ENCODE assay signal across 13 cellular contexts in the genomic region with DNA sequence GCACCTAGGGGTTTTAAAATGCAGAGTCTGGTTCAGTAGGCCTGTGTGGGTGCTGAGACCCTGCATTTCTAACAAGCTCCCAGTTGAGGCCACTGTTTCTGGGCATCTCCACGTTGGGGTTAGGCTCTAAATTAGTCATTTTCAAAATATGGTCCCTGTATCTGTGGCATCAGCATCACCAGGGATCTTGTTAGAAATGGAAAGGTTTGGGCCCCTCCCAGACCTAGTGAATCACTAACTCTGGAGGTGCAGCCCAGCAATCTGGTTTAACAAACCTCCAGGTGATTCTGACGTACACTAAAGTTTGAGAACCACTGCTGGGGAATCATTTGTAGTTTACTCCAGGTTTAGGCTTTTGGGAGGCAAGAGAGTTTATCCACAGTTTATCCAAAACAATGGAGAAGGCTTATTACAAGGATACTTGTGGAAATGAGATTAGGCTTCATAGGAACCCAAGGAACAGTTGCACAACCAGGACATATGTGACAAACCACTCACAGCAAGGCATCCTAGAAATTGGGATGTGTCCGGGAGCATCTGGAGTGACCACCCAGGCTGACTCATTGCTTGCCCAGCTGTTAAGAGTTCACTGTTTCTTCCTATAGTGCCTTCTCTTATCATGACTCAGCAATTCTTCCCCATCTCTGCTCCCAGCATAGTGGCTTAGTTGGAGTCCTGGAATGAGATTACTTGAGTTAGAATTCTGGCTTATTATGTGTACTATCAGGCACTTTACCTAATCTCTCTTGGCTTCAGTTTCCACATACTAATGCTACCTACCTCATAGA.
DNase-seq lines count a peak whose midpoint lies in the region; ATAC-seq and TF ChIP-seq lines count a peak whose summit lies in the region.
"Had no signal": no experiment of that assay in that cellular context is flagged by ENCODE, and none has a peak within 500 bp of the region (broad histone marks: within the 10 kb centered on the region; RNA-seq: fewer than 3 reads in every experiment).

No MANE protein-coding gene starts in this region.

- no peaks in the 10 kb centered on the region for H3K4me1 ChIP-seq in spleen
- H3K4me1 ChIP-seq: upper lobe of right lung had no signal

- 74 to 89% (median 75%) methylated on average over 2 to 3 of the region's 3 CpGs for WGBS in spleen, 5 donors

- no peaks in the 10 kb centered on the region for H3K9me3 ChIP-seq in spleen
- H3K9me3 ChIP-seq: upper lobe of right lung had no signal

- H3K27me3 Mint-ChIP-seq in stimulated activated naive CD8-positive, alpha-beta T cell treated with anti-CD3 and anti-CD28 coated beads, Interleukin-15, amount 100 ng/mL, for 72 hours = no peaks in the 10 kb centered on the region
- H3K27me3 Mint-ChIP-seq: activated CD4-positive, alpha-beta T cell treated with anti-CD3 and anti-CD28 coated beads, Interleukin-2, amount 10 ng/mL, durations not matched to agents 7 days and 5 days; activated naive CD4-positive, alpha-beta T cell treated with anti-CD3 and anti-CD28 coated beads, Interleukin-2, amount 10 ng/mL, durations not matched to agents 7 days and 5 days; CD4-positive, CD25-positive, alpha-beta regulatory T cell had no signal

- no peak for ATAC-seq in stimulated activated naive CD8-positive, alpha-beta T cell treated with anti-CD3 and anti-CD28 coated beads, Interleukin-15, amount 100 ng/mL, for 72 hours
- ATAC-seq: upper lobe of right lung had no signal

- intact Hi-C loops in spleen (cut with DNase I; ENCODE audit: low total_unique reads) = no loop called here

- TF ChIP-seq POLR2A in spleen (IDR thresholded peaks at IDR 0.05) = no peak

- POLR2A ChIA-PET in RWPE1 (lab: Yijun Ruan, JAX; ENCODE audit: low non-redundant PET) = no interaction called here

- DNase-seq in AG20443 (ENCODE audit: low spot score) (peak; percentile 73), NCI-H524 (lab: John Stamatoyannopoulos, UW) (peak; percentile 71 to 91), dedifferentiated amniotic fluid mesenchymal stem cell (ENCODE audit: extremely low spot score) (peak; percentile 78), kidney tubule cell (ENCODE audit: low spot score) (peak; percentile 44), NCI-H128 (lab: John Stamatoyannopoulos, UW; ENCODE audit: unreplicated experiment) (no peak), spleen (no peak), RWPE1 (ENCODE audit: low spot score) (no peak)
- DNase-seq in stimulated activated naive CD8-positive, alpha-beta T cell treated with anti-CD3 and anti-CD28 coated beads, Interleukin-15, amount 100 ng/mL, for 72 hours = no peak
- DNase-seq: activated CD4-positive, alpha-beta T cell treated with anti-CD3 and anti-CD28 coated beads, Interleukin-2, amount 10 ng/mL, durations not matched to agents 7 days and 5 days; activated naive CD4-positive, alpha-beta T cell treated with anti-CD3 and anti-CD28 coated beads, Interleukin-2, amount 10 ng/mL, durations not matched to agents 7 days and 5 days; CD4-positive, CD25-positive, alpha-beta regulatory T cell; endodermal cell; upper lobe of right lung had no signal

- no peaks in the 10 kb centered on the region for H3K27me3 ChIP-seq in spleen (replicated peaks in 1 of 7)
- H3K27me3 ChIP-seq: upper lobe of right lung had no signal

- no peaks in the 10 kb centered on the region for H3K9me3 Mint-ChIP-seq in stimulated activated naive CD8-positive, alpha-beta T cell treated with anti-CD3 and anti-CD28 coated beads, Interleukin-15, amount 100 ng/mL, for 72 hours
- H3K9me3 Mint-ChIP-seq: activated CD4-positive, alpha-beta T cell treated with anti-CD3 and anti-CD28 coated beads, Interleukin-2, amount 10 ng/mL, durations not matched to agents 7 days and 5 days; activated naive CD4-positive, alpha-beta T cell treated with anti-CD3 and anti-CD28 coated beads, Interleukin-2, amount 10 ng/mL, durations not matched to agents 7 days and 5 days; endodermal cell had no signal

- H3K27ac ChIP-seq in spleen (no peak overlapping the region), RWPE1 (no peak overlapping the region)
- H3K27ac ChIP-seq: upper lobe of right lung had no signal

- no peak overlapping the region for H3K4me3 ChIP-seq in spleen
- H3K4me3 ChIP-seq: upper lobe of right lung had no signal

- CTCF ChIA-PET in RWPE1 (lab: Yijun Ruan, JAX) = interaction anchor here (0.6 kb wide), 2 partner anchors 320 to 387 kb away, joined by 4 to 5 read pairs; no protein-coding TSS in a partner anchor

- H3K4me3 Mint-ChIP-seq in stimulated activated naive CD8-positive, alpha-beta T cell treated with anti-CD3 and anti-CD28 coated beads, Interleukin-15, amount 100 ng/mL, for 72 hours = no peak overlapping the region
- H3K4me3 Mint-ChIP-seq: activated CD4-positive, alpha-beta T cell treated with anti-CD3 and anti-CD28 coated beads, Interleukin-2, amount 10 ng/mL, durations not matched to agents 7 days and 5 days; activated naive CD4-positive, alpha-beta T cell treated with anti-CD3 and anti-CD28 coated beads, Interleukin-2, amount 10 ng/mL, durations not matched to agents 7 days and 5 days; CD4-positive, CD25-positive, alpha-beta regulatory T cell; endodermal cell had no signal

- no peaks in the 10 kb centered on the region for H3K4me1 Mint-ChIP-seq in stimulated activated naive CD8-positive, alpha-beta T cell treated with anti-CD3 and anti-CD28 coated beads, Interleukin-15, amount 100 ng/mL, for 72 hours
- H3K4me1 Mint-ChIP-seq: activated CD4-positive, alpha-beta T cell treated with anti-CD3 and anti-CD28 coated beads, Interleukin-2, amount 10 ng/mL, durations not matched to agents 7 days and 5 days; activated naive CD4-positive, alpha-beta T cell treated with anti-CD3 and anti-CD28 coated beads, Interleukin-2, amount 10 ng/mL, durations not matched to agents 7 days and 5 days; CD4-positive, CD25-positive, alpha-beta regulatory T cell; endodermal cell had no signal

- peak overlapping the region in 1 of 2 donors; percentile 42 for H3K27ac Mint-ChIP-seq in stimulated activated naive CD8-positive, alpha-beta T cell treated with anti-CD3 and anti-CD28 coated beads, Interleukin-15, amount 100 ng/mL, for 72 hours
- H3K27ac Mint-ChIP-seq: activated CD4-positive, alpha-beta T cell treated with anti-CD3 and anti-CD28 coated beads, Interleukin-2, amount 10 ng/mL, durations not matched to agents 7 days and 5 days; activated naive CD4-positive, alpha-beta T cell treated with anti-CD3 and anti-CD28 coated beads, Interleukin-2, amount 10 ng/mL, durations not matched to agents 7 days and 5 days; CD4-positive, CD25-positive, alpha-beta regulatory T cell; endodermal cell had no signal

- no peaks in the 10 kb centered on the region for H3K36me3 ChIP-seq in spleen
- H3K36me3 ChIP-seq: upper lobe of right lung had no signal

- TF ChIP-seq CTCF in spleen (IDR thresholded peaks at IDR 0.05 in 8 of 11, conservative IDR thresholded peaks at IDR 0.05 in 3 of 11) (no peak), RWPE1 (conservative IDR thresholded peaks at IDR 0.05; ENCODE audit: low read depth) (no peak)

Comparison
In these comparisons a context has a peak if more than half of its experiments do, and no peak if none do; other contexts are left out.
1. DNase-seq: peak in AG20443 (single experiment), NCI-H524 (2 of 2), dedifferentiated amniotic fluid mesenchymal stem cell (single experiment) and kidney tubule cell (single experiment); none in NCI-H128 (single experiment), stimulated activated naive CD8-positive, alpha-beta T cell treated with anti-CD3 and anti-CD28 coated beads, Interleukin-15, amount 100 ng/mL, for 72 hours (0 of 2), spleen (single experiment) and RWPE1 (single experiment).